8 cellular contexts compared by ENCODE assay signal in genomic region chr19:12932392-12933286, GRCh38. TPM values are rescaled to one million over a fixed set of nuclear protein-coding genes. Genes with fewer than 3 reads are reported as not detected.
DNase-seq lines count a peak whose midpoint lies in the region; ATAC-seq, FAIRE-seq and TF ChIP-seq lines count a peak whose summit lies in the region.

No MANE protein-coding gene starts in this region.

- H2AFZ ChIP-seq in GM12878 (ENCODE audit: control insufficient read depth, low read depth, low read length) (peak overlapping the region; percentile 68), mesenchymal stem cell (ENCODE audit: low read depth, low read length) (peak overlapping the region; percentile 51)

- H3K23ac ChIP-seq in mesenchymal stem cell (ENCODE audit: low read length in 2 of 2) = peak overlapping the region in 1 of 2 experiments; percentile 66

- TF ChIP-seq CTCF in left ventricle myocardium inferior (IDR thresholded peaks at IDR 0.05; ENCODE audit: borderline replicate concordance) = no peak
- no peak for TF ChIP-seq CTCF in GM12878 (IDR thresholded peaks at IDR 0.05 in 2 of 3, conservative IDR thresholded peaks at IDR 0.05 in 1 of 3; ENCODE audit: control insufficient read depth in 2 of 3, extremely low read depth in 1 of 3, insufficient read depth in 1 of 3, low read depth in 3 of 3, low read length in 3 of 3)
- no peak for TF ChIP-seq CTCF in uterus (IDR thresholded peaks at IDR 0.05)

- RAD21 ChIA-PET in GM12878 (lab: Charles Lee; ENCODE audit: unreplicated experiment) = interaction anchor here (0.5 to 2.4 kb wide), 7 partner anchors 33 to 1612 kb away, joined by 3 to 11 read pairs (median 4); partner anchors contain the start of gene GCDH

- peak overlapping the region in 1 of 2 experiments; percentile 82 for H3K4ac ChIP-seq in mesenchymal stem cell (ENCODE audit: low read depth in 1 of 2, low read length in 2 of 2)

- 20% methylated on average over 16 of the region's 16 CpGs for WGBS in GM12878 (ENCODE audit: insufficient coverage, insufficient replicate concordance, low lambda C conversion rate, missing lambda C conversion rate)
- WGBS in mesenchymal stem cell = 43% methylated on average over 16 of the region's 16 CpGs

- in situ Hi-C loops in GM12878 (cut with MboI) = no loop called here

- H3K4me2 ChIP-seq in GM12878 (ENCODE audit: control insufficient read depth, insufficient read depth) (peak overlapping the region; percentile 67), mesenchymal stem cell (ENCODE audit: low read length, poor library complexity, severe bottlenecking) (peak overlapping the region; percentile 78)

- no peak for TF ChIP-seq RAD21 in GM12878 (IDR thresholded peaks at IDR 0.05; ENCODE audit: insufficient read depth, low read depth, low read length)

- H4K8ac ChIP-seq in mesenchymal stem cell (ENCODE audit: low read length) = peak overlapping the region; percentile 35

- peaks cover 32% of the 10 kb centered on the region for H3K79me2 ChIP-seq in GM12878 (ENCODE audit: control insufficient read depth, insufficient read depth, low read length)

- H3K9ac ChIP-seq in GM12878 (ENCODE audit: control insufficient read depth, insufficient read depth, low read length) (peak overlapping the region; percentile 95), mesenchymal stem cell (ENCODE audit: low read length) (peak overlapping the region; percentile 97)

- no peak overlapping the region for H2BK120ac ChIP-seq in mesenchymal stem cell (ENCODE audit: low read depth, low read length)

- SMC1A ChIA-PET in GM12878 (lab: Charles Lee; ENCODE audit: uncharacterized antibody, unreplicated experiment) = interaction anchor here (0.6 to 3.2 kb wide), 9 partner anchors 8 to 97 kb away, joined by 3 to 14 read pairs (median 6); partner anchors contain the start of genes GCDH and SYCE2

- ATAC-seq in left cardiac atrium (no peak), GM12878 (peak; percentile 26), HG03565 (IDR thresholded peaks at IDR 0.05; ENCODE audit: unreplicated experiment) (no peak)

- H3K27me3 ChIP-seq in left ventricle myocardium inferior (ENCODE audit: low read depth) = no peaks in the 10 kb centered on the region
- H3K27me3 ChIP-seq in GM12878 (replicated peaks in 1 of 2; ENCODE audit: control insufficient read depth in 2 of 2, insufficient read depth in 2 of 2, low read length in 1 of 2) = no peaks in the 10 kb centered on the region
- H3K27me3 ChIP-seq in mesenchymal stem cell (ENCODE audit: control insufficient read depth in 1 of 2, insufficient read depth in 1 of 2, low read length in 2 of 2) = no peaks in the 10 kb centered on the region
- H3K27me3 ChIP-seq in uterus = no peaks in the 10 kb centered on the region

- H3K4me3 ChIP-seq in left ventricle myocardium inferior = peak overlapping the region; percentile 97
- peak overlapping the region; percentile 91 for H3K4me3 ChIP-seq in GM12878
- H3K4me3 ChIP-seq in mesenchymal stem cell (ENCODE audit: insufficient read depth in 1 of 2, low read depth in 1 of 2, low read length in 2 of 2) = peak overlapping the region; percentile 99
- H3K4me3 ChIP-seq in uterus = peak overlapping the region; percentile 89 to 95

- H2BK5ac ChIP-seq in mesenchymal stem cell (ENCODE audit: low read depth, low read length, poor library complexity, severe bottlenecking) = no peak overlapping the region

- H2BK15ac ChIP-seq in mesenchymal stem cell (ENCODE audit: low read depth, poor library complexity, severe bottlenecking) = no peak overlapping the region

- H4K20me1 ChIP-seq in GM12878 (ENCODE audit: control insufficient read depth, insufficient read depth) = no peaks in the 10 kb centered on the region; the same call in 1 of the 2 replicates

- TF ChIP-seq POLR2A in GM12878 (IDR thresholded peaks at IDR 0.05; ENCODE audit: low read depth, low read length) (no peak), uterus (IDR thresholded peaks at IDR 0.05) (no peak)

- intact Hi-C loops in left ventricle myocardium inferior (cut with micrococcal nuclease) = no loop called here
- intact Hi-C loops in left cardiac atrium (cut with DNase I) = no loop called here
- intact Hi-C loops in GM12878 (cut with micrococcal nuclease; ENCODE audit: unreplicated experiment) = no loop called here
- intact Hi-C loops in uterus (cut with DNase I; ENCODE audit: low total_unique reads) = no loop called here

- POLR2A ChIA-PET in GM12878 (lab: Charles Lee) = interaction anchor here (0.5 to 2.7 kb wide), 14 partner anchors 11 to 396 kb away, joined by 3 to 9 read pairs (median 4); partner anchors contain the start of genes DNASE2, GCDH, SYCE2 and TRIR

- H3K14ac ChIP-seq in mesenchymal stem cell (ENCODE audit: low read length in 2 of 2) = peak overlapping the region in 1 of 2 experiments; percentile 99

- H3K9me3 ChIP-seq in left ventricle myocardium inferior (replicated peaks) (no peaks in the 10 kb centered on the region), GM12878 (replicated peaks; ENCODE audit: control insufficient read depth, insufficient read depth, low read length) (no peaks in the 10 kb centered on the region), mesenchymal stem cell (ENCODE audit: control insufficient read depth, low read length) (no peaks in the 10 kb centered on the region), uterus (no peaks in the 10 kb centered on the region)

- H3K18ac ChIP-seq in mesenchymal stem cell (ENCODE audit: low read depth in 1 of 2, low read length in 2 of 2) = peak overlapping the region; percentile 99

- peaks cover 23% of the 10 kb centered on the region for H3K79me1 ChIP-seq in mesenchymal stem cell (replicated peaks; ENCODE audit: low read length, poor library complexity, severe bottlenecking)

- TF ChIP-seq EP300 in GM12878 (IDR thresholded peaks at IDR 0.05; ENCODE audit: borderline replicate concordance in 1 of 2, control insufficient read depth in 1 of 2, low read depth in 2 of 2, low read length in 2 of 2) = no peak

- H3K27ac ChIP-seq in left ventricle myocardium inferior (replicated peaks) = peak overlapping the region; percentile 85
- peak overlapping the region; percentile 82 for H3K27ac ChIP-seq in GM12878 (ENCODE audit: control insufficient read depth, insufficient read depth)
- peak overlapping the region; percentile 27 for H3K27ac ChIP-seq in mesenchymal stem cell (ENCODE audit: low read length, poor library complexity, severe bottlenecking)
- H3K27ac ChIP-seq in uterus = peak overlapping the region; percentile 79 to 80

- H4K91ac ChIP-seq in mesenchymal stem cell (ENCODE audit: low read length) = no peak overlapping the region

- no peak for FAIRE-seq in GM12878 (lab: Jason Lieb, UNC)
- FAIRE-seq in HTR-8/SVneo (lab: Jason Lieb, UNC) = no peak

- DNase-seq in left ventricle myocardium inferior (no peak), left cardiac atrium (no peak), GM12878 (ENCODE audit: low read depth, low spot score) (no peak), mesenchymal stem cell (no peak), uterus (no peak), NK-92 (lab: John Stamatoyannopoulos, UW; ENCODE audit: unreplicated experiment) (no peak), HTR-8/SVneo (ENCODE audit: insufficient read length, low spot score) (no peak)

- H2BK12ac ChIP-seq in mesenchymal stem cell (ENCODE audit: low read length in 2 of 2) = no peak overlapping the region

- CTCF ChIA-PET in GM12878 (lab: Yijun Ruan, JAX) = interaction anchor here (0.5 to 2.4 kb wide), 10 partner anchors 14 to 1572 kb away, joined by 3 to 18 read pairs (median 4); partner anchors contain the start of genes DNASE2, GCDH and SYCE2

- BruUV-seq in GM12878 (replicated peaks; lab: Mats Ljungman, UMichigan) = no TSS peak

- H2AK5ac ChIP-seq in mesenchymal stem cell (ENCODE audit: low read length, severe bottlenecking) = no peak overlapping the region

- H3K36me3 ChIP-seq in left ventricle myocardium inferior (peaks cover 33% of the 10 kb centered on the region), GM12878 (ENCODE audit: control insufficient read depth in 2 of 2, insufficient read depth in 2 of 2, low read length in 1 of 2) (peaks cover 7 to 19% of the 10 kb centered on the region in 2 experiments; a peak in 3 of 4 replicates), mesenchymal stem cell (ENCODE audit: control insufficient read depth in 1 of 2, insufficient read depth in 2 of 2, low read depth in 1 of 2, low read length in 2 of 2) (peaks cover 28 to 29% of the 10 kb centered on the region in 2 experiments), uterus (no peaks in the 10 kb centered on the region)

- H3K4me1 ChIP-seq in left ventricle myocardium inferior = peaks cover 28% of the 10 kb centered on the region
- H3K4me1 ChIP-seq in GM12878 (ENCODE audit: control insufficient read depth, insufficient read depth, low read length) = peaks cover 14% of the 10 kb centered on the region
- peaks cover 17% of the 10 kb centered on the region for H3K4me1 ChIP-seq in mesenchymal stem cell (ENCODE audit: control insufficient read depth, insufficient read depth, low read depth, low read length)
- peaks cover 0 to 4% of the 10 kb centered on the region in 2 donors for H3K4me1 ChIP-seq in uterus

RNA-seq across cellular contexts. Expression of gene FARSA, which starts 0.9 kb away (rescaled TPM):
- total RNA-seq in left ventricle myocardium inferior (37.8 TPM), left cardiac atrium (10 to 100 TPM; 31.8 to 49.1 TPM), GM12878 (2014; rRNA removed) (120 and 148 TPM in 2 replicates), GM12878 (2014; rRNA removed; fragmentation: Illumina TruSeq; extraction: Trizol) (30.4 and 36.4 TPM in 2 replicates), GM12878 (2021) (126 and 141 TPM in 2 replicates), uterus (10 to 100 TPM in 2 of 4 donors, 1 to 10 TPM in 2; 4.6 to 47.8 (median 20.5) TPM)
- 43.5 and 51.5 TPM in 2 replicates for total RNA-seq in GM12878 (2013; cell fraction: nucleolus; rRNA removed)
- 26.0 TPM for polyA plus RNA-seq in GM12878 (2011; ENCODE audit: low read depth)
- polyA plus RNA-seq in GM12878 (2011; rRNA removed) (7.2 and 32.5 TPM in 2 replicates), GM12878 (2014; fragmentation: Illumina TruSeq; extraction: Trizol) (11.7 and 67.9 TPM in 2 replicates), GM12878 (2014; fragmentation: Nextera tagmentation; extraction: Ambion mirVana) (10 to 100 TPM; 20.3 to 37.5 TPM), GM12878 (2014; rRNA removed) (85.0 and 107 TPM in 2 replicates), GM12878 (2016; fragmentation: Nextera tagmentation; extraction: Ambion mirVana) (100 to 1,000 TPM; 192 to 212 TPM)
- polyA plus RNA-seq in GM12878 (2011; cell fraction: cytosol; rRNA removed) = 43.1 and 59.6 TPM in 2 replicates
- polyA plus RNA-seq in GM12878 (2011; cell fraction: nucleus; rRNA removed) = 129 and 203 TPM in 2 replicates
- 60.5 and 69.8 TPM in 2 replicates for polyA plus RNA-seq in GM12878 (2012)
- polyA minus RNA-seq in GM12878 (2011; rRNA and poly(A)+ RNA removed) = 19.9 and 27.5 TPM in 2 replicates
- 19.4 and 19.6 TPM in 2 replicates for polyA minus RNA-seq in GM12878 (2011; cell fraction: cytosol; rRNA and poly(A)+ RNA removed)
- 18.5 and 34.9 TPM in 2 replicates for polyA minus RNA-seq in GM12878 (2011; cell fraction: nucleus; rRNA and poly(A)+ RNA removed)
- polyA plus RNA-seq in mesenchymal stem cell (2013, experiment 1 of 2) = 39.8 TPM
- 37.8 TPM for polyA plus RNA-seq in mesenchymal stem cell (2013, experiment 2 of 2)

RNA-seq across cellular contexts. Expression of gene CALR, which starts 5.8 kb away (rescaled TPM):
- total RNA-seq in left ventricle myocardium inferior (365 TPM), left cardiac atrium (100 to 1,000 TPM; 627 to 707 TPM), GM12878 (2014; rRNA removed) (824 and 916 TPM in 2 replicates), GM12878 (2014; rRNA removed; fragmentation: Illumina TruSeq; extraction: Trizol) (719 and 809 TPM in 2 replicates), GM12878 (2021) (891 and 983 TPM in 2 replicates), uterus (100 to 1,000 TPM; 166 to 616 (median 392) TPM)
- total RNA-seq in GM12878 (2013; cell fraction: nucleolus; rRNA removed) = 351 and 375 TPM in 2 replicates
- polyA plus RNA-seq in GM12878 (2011; ENCODE audit: low read depth) = 350 TPM
- polyA plus RNA-seq in GM12878 (2011; rRNA removed) (360 and 518 TPM in 2 replicates), GM12878 (2014; fragmentation: Illumina TruSeq; extraction: Trizol) (690 and 703 TPM in 2 replicates), GM12878 (2014; fragmentation: Nextera tagmentation; extraction: Ambion mirVana) (100 to 1,000 TPM; 202 to 216 TPM), GM12878 (2014; rRNA removed) (685 and 856 TPM in 2 replicates), GM12878 (2016; fragmentation: Nextera tagmentation; extraction: Ambion mirVana) (1,000 to 10,000 TPM; 1,394 to 1,451 TPM)
- polyA plus RNA-seq in GM12878 (2011; cell fraction: cytosol; rRNA removed) = 446 and 500 TPM in 2 replicates
- polyA plus RNA-seq in GM12878 (2011; cell fraction: nucleus; rRNA removed) = 301 and 348 TPM in 2 replicates
- polyA plus RNA-seq in GM12878 (2012) = 611 and 859 TPM in 2 replicates
- polyA minus RNA-seq in GM12878 (2011; rRNA and poly(A)+ RNA removed) = 519 and 607 TPM in 2 replicates
- polyA minus RNA-seq in GM12878 (2011; cell fraction: cytosol; rRNA and poly(A)+ RNA removed) = 268 and 328 TPM in 2 replicates
- 136 and 245 TPM in 2 replicates for polyA minus RNA-seq in GM12878 (2011; cell fraction: nucleus; rRNA and poly(A)+ RNA removed)
- 1,694 TPM for polyA plus RNA-seq in mesenchymal stem cell (2013, experiment 1 of 2)
- 1,663 TPM for polyA plus RNA-seq in mesenchymal stem cell (2013, experiment 2 of 2)

RNA-seq across cellular contexts. Expression of gene RAD23A, which starts 13.0 kb away (rescaled TPM):
- total RNA-seq in left ventricle myocardium inferior (150 TPM), left cardiac atrium (100 to 1,000 TPM; 113 to 131 TPM), GM12878 (2014; rRNA removed) (158 TPM in 2 replicates), GM12878 (2014; rRNA removed; fragmentation: Illumina TruSeq; extraction: Trizol) (84.3 and 95.4 TPM in 2 replicates), GM12878 (2021) (133 and 138 TPM in 2 replicates), uterus (100 to 1,000 TPM in 1 of 4 donors, 10 to 100 TPM in 3; 13.3 to 105 (median 64.4) TPM)
- 44.3 and 50.3 TPM in 2 replicates for total RNA-seq in GM12878 (2013; cell fraction: nucleolus; rRNA removed)
- 41.1 TPM for polyA plus RNA-seq in GM12878 (2011; ENCODE audit: low read depth)
- polyA plus RNA-seq in GM12878 (2011; rRNA removed) (23.1 and 37.9 TPM in 2 replicates), GM12878 (2014; fragmentation: Illumina TruSeq; extraction: Trizol) (70.5 and 104 TPM in 2 replicates), GM12878 (2014; fragmentation: Nextera tagmentation; extraction: Ambion mirVana) (10 to 100 TPM in 1 of 2 experiments, 1 to 10 TPM in 1; 8.8 to 33.5 TPM), GM12878 (2014; rRNA removed) (135 and 153 TPM in 2 replicates), GM12878 (2016; fragmentation: Nextera tagmentation; extraction: Ambion mirVana) (100 to 1,000 TPM; 196 to 198 TPM)
- 103 and 123 TPM in 2 replicates for polyA plus RNA-seq in GM12878 (2011; cell fraction: cytosol; rRNA removed)
- 73.1 and 88.3 TPM in 2 replicates for polyA plus RNA-seq in GM12878 (2011; cell fraction: nucleus; rRNA removed)
- 119 and 125 TPM in 2 replicates for polyA plus RNA-seq in GM12878 (2012)
- polyA minus RNA-seq in GM12878 (2011; rRNA and poly(A)+ RNA removed) = 38.4 and 68.4 TPM in 2 replicates
- polyA minus RNA-seq in GM12878 (2011; cell fraction: cytosol; rRNA and poly(A)+ RNA removed) = 66.6 and 75.7 TPM in 2 replicates
- 13.5 and 29.3 TPM in 2 replicates for polyA minus RNA-seq in GM12878 (2011; cell fraction: nucleus; rRNA and poly(A)+ RNA removed)
- polyA plus RNA-seq in mesenchymal stem cell (2013, experiment 1 of 2) = 112 TPM
- 113 TPM for polyA plus RNA-seq in mesenchymal stem cell (2013, experiment 2 of 2)

RNA-seq across cellular contexts. Expression of gene SYCE2, which starts 13.5 kb away (rescaled TPM):
- total RNA-seq in left ventricle myocardium inferior (not detected), left cardiac atrium (not detected), GM12878 (2014; rRNA removed) (0.62 and 0.82 TPM in 2 replicates), GM12878 (2014; rRNA removed; fragmentation: Illumina TruSeq; extraction: Trizol) (1.1 and 1.6 TPM in 2 replicates), GM12878 (2021) (0.41 and 1.0 TPM in 2 replicates), uterus (under 1 TPM in 2 of 4 donors, not detected in 2; 0.41 to 0.49 TPM)
- not detected in 2 replicates for total RNA-seq in GM12878 (2013; cell fraction: nucleolus; rRNA removed)
- 1.4 TPM for polyA plus RNA-seq in GM12878 (2011; ENCODE audit: low read depth)
- polyA plus RNA-seq in GM12878 (2011; rRNA removed) (0.69 and 0.94 TPM in 2 replicates), GM12878 (2014; fragmentation: Illumina TruSeq; extraction: Trizol) (0.76 and 1.1 TPM in 2 replicates), GM12878 (2014; fragmentation: Nextera tagmentation; extraction: Ambion mirVana) (under 1 TPM; 0.61 to 0.66 TPM), GM12878 (2014; rRNA removed) (0.54 and 0.79 TPM in 2 replicates), GM12878 (2016; fragmentation: Nextera tagmentation; extraction: Ambion mirVana) (1 to 10 TPM; 2.1 to 2.3 TPM)
- 0.59 and 0.88 TPM in 2 replicates for polyA plus RNA-seq in GM12878 (2011; cell fraction: cytosol; rRNA removed)
- polyA plus RNA-seq in GM12878 (2011; cell fraction: nucleus; rRNA removed) = 0.50 and 0.66 TPM in 2 replicates
- polyA plus RNA-seq in GM12878 (2012) = 2.1 and 2.5 TPM in 2 replicates
- polyA minus RNA-seq in GM12878 (2011; rRNA and poly(A)+ RNA removed) = 0.21 TPM in 1 of 2 replicates, not detected in the other
- polyA minus RNA-seq in GM12878 (2011; cell fraction: cytosol; rRNA and poly(A)+ RNA removed) = not detected in 2 replicates
- polyA minus RNA-seq in GM12878 (2011; cell fraction: nucleus; rRNA and poly(A)+ RNA removed) = not detected in 2 replicates
- 0.10 TPM for polyA plus RNA-seq in mesenchymal stem cell (2013, experiment 1 of 2)
- 0.29 TPM for polyA plus RNA-seq in mesenchymal stem cell (2013, experiment 2 of 2)

RNA-seq across cellular contexts. Expression of gene GADD45GIP1, which starts 24.4 kb away (rescaled TPM):
- total RNA-seq in left ventricle myocardium inferior (31.4 TPM), left cardiac atrium (10 to 100 TPM; 25.5 to 28.1 TPM), GM12878 (2014; rRNA removed) (37.6 and 56.4 TPM in 2 replicates), GM12878 (2014; rRNA removed; fragmentation: Illumina TruSeq; extraction: Trizol) (17.6 and 19.2 TPM in 2 replicates), GM12878 (2021) (35.0 and 35.4 TPM in 2 replicates), uterus (10 to 100 TPM in 2 of 4 donors, 1 to 10 TPM in 2; 3.3 to 76.8 (median 12.8) TPM)
- total RNA-seq in GM12878 (2013; cell fraction: nucleolus; rRNA removed) = 4.0 and 4.6 TPM in 2 replicates
- polyA plus RNA-seq in GM12878 (2011; ENCODE audit: low read depth) = 6.0 TPM
- polyA plus RNA-seq in GM12878 (2011; rRNA removed) (17.7 and 25.3 TPM in 2 replicates), GM12878 (2014; fragmentation: Illumina TruSeq; extraction: Trizol) (1.00 and 6.4 TPM in 2 replicates), GM12878 (2014; fragmentation: Nextera tagmentation; extraction: Ambion mirVana) (10 to 100 TPM in 1 of 2 experiments, 1 to 10 TPM in 1; 5.1 to 13.4 TPM), GM12878 (2014; rRNA removed) (58.1 and 68.0 TPM in 2 replicates), GM12878 (2016; fragmentation: Nextera tagmentation; extraction: Ambion mirVana) (100 to 1,000 TPM; 124 to 136 TPM)
- polyA plus RNA-seq in GM12878 (2011; cell fraction: cytosol; rRNA removed) = 30.0 and 57.0 TPM in 2 replicates
- polyA plus RNA-seq in GM12878 (2011; cell fraction: nucleus; rRNA removed) = 19.1 and 26.2 TPM in 2 replicates
- 22.5 and 26.2 TPM in 2 replicates for polyA plus RNA-seq in GM12878 (2012)
- polyA minus RNA-seq in GM12878 (2011; rRNA and poly(A)+ RNA removed) = 2.2 and 6.9 TPM in 2 replicates
- polyA minus RNA-seq in GM12878 (2011; cell fraction: cytosol; rRNA and poly(A)+ RNA removed) = 6.0 and 7.7 TPM in 2 replicates
- polyA minus RNA-seq in GM12878 (2011; cell fraction: nucleus; rRNA and poly(A)+ RNA removed) = 3.3 and 4.9 TPM in 2 replicates
- polyA plus RNA-seq in mesenchymal stem cell (2013, experiment 1 of 2) = 47.1 TPM
- polyA plus RNA-seq in mesenchymal stem cell (2013, experiment 2 of 2) = 47.3 TPM

Comparison
In these comparisons a context has a peak if more than half of its experiments do, and no peak if none do; other contexts are left out.
1. H3K27ac ChIP-seq: peak in every context shown above with its lines; median percentile 85 in left ventricle myocardium inferior; 82 in GM12878; 80 in uterus; 27 in mesenchymal stem cell.